Comparison of ENCODE assay signal across 9 cellular contexts in the genomic region with DNA sequence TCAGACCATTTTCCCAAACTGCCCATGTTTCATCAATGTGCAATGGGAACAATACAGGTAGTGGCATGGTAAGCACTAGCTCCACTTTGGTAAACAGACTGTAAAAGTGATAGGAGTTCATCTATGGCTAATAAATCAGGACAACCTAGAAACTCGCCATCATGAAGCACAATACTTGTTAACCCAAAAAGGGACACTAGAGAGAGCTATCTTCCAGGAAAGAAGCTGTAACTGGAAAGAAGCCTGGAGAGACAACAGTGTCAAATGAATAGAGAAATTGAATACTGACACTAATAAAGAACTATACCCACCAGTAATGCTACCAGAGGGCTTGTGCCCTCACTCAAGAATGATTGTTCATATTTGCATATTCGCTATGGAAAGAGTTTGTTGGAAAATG.
DNase-seq lines count a peak whose midpoint lies in the region; ATAC-seq and TF ChIP-seq lines count a peak whose summit lies in the region.
"Had no signal": no experiment of that assay in that cellular context is flagged by ENCODE, and none has a peak within 500 bp of the region (broad histone marks: within the 10 kb centered on the region; RNA-seq: fewer than 3 reads in every experiment).

No MANE protein-coding gene starts in this region.

- TF ChIP-seq CTCF in LNCaP clone FGC (IDR thresholded peaks at IDR 0.05; ENCODE audit: control insufficient read depth, extremely low read depth, insufficient read depth) (peak; percentile 61), mucosa of descending colon (IDR thresholded peaks at IDR 0.05) (no peak), testis (IDR thresholded peaks at IDR 0.05) (no peak)

- H3K4me3 ChIP-seq in LNCaP clone FGC (ENCODE audit: low read depth, low read length), result no peak overlapping the region
- no peak overlapping the region for H3K4me3 ChIP-seq in adipocyte (ENCODE audit: low read length)
- no peak overlapping the region for H3K4me3 ChIP-seq in mucosa of descending colon
- H3K4me3 ChIP-seq in testis, result no peak overlapping the region

- H3K27me3 ChIP-seq in adipocyte (replicated peaks; ENCODE audit: control insufficient read depth, insufficient read depth, low read length) (no peaks in the 10 kb centered on the region), testis (no peaks in the 10 kb centered on the region)

- H3K36me3 ChIP-seq in adipocyte (ENCODE audit: control insufficient read depth, insufficient read depth, low read length, severe bottlenecking), result no peaks in the 10 kb centered on the region
- H3K36me3 ChIP-seq in mucosa of descending colon (ENCODE audit: low read depth), result no peaks in the 10 kb centered on the region
- H3K36me3 ChIP-seq in testis (ENCODE audit: low read depth, missing control alignments), result no peaks in the 10 kb centered on the region

- intact Hi-C loops in mucosa of descending colon (cut with DNase I, micrococcal nuclease), result no loop called here
- intact Hi-C loops in testis (cut with DNase I; ENCODE audit: low total_unique reads), result no loop called here

- H3K9ac ChIP-seq in adipocyte (ENCODE audit: low read length), result no peak overlapping the region

- H3K9me3 ChIP-seq in adipocyte (ENCODE audit: control insufficient read depth, low read length) (no peaks in the 10 kb centered on the region), mucosa of descending colon (no peaks in the 10 kb centered on the region), testis (no peaks in the 10 kb centered on the region)

- TF ChIP-seq POLR2A in testis (IDR thresholded peaks at IDR 0.05), result no peak

- H3K27ac ChIP-seq in testis, result no peak overlapping the region

- WGBS in testis, 2 donors, result 78 to 82% methylated on average over 2 of the region's 2 CpGs

- H3K4me1 ChIP-seq in adipocyte (ENCODE audit: control insufficient read depth, insufficient read depth, low read length), result no peaks in the 10 kb centered on the region
- no peaks in the 10 kb centered on the region for H3K4me1 ChIP-seq in mucosa of descending colon (ENCODE audit: low read depth)
- H3K4me1 ChIP-seq in testis, result no peaks in the 10 kb centered on the region

- ATAC-seq in mucosa of descending colon, result no peak
- ATAC-seq in GM21390 (IDR thresholded peaks at IDR 0.05; ENCODE audit: unreplicated experiment), result no peak
- ATAC-seq: natural killer cell treated with Interleukin-12 subunit alpha and Interleukin-12 subunit beta and Interleukin-15 and Interleukin-18, amount 100 ng/mL, for 72 hours had no signal

- DNase-seq in DMS53 treated with DMSO at 0.1 percent for 48 hours (lab: John Stamatoyannopoulos, UW; ENCODE audit: unreplicated experiment) (peak; percentile 38), LNCaP clone FGC (ENCODE audit: low read depth) (peak; percentile 18), adipocyte (ENCODE audit: low read depth) (peak; percentile 55), kidney glomerular epithelial cell (lab: John Stamatoyannopoulos, UW) (peak; percentile 38), mucosa of descending colon (no peak), testis (no peak)
- DNase-seq in stimulated activated naive CD4-positive, alpha-beta T cell treated with Interleukin-2 at 50 U/mL for 16 hours (lab: John Stamatoyannopoulos, UW), result no peak

Comparison
In these comparisons a context has a peak if more than half of its experiments do, and no peak if none do; other contexts are left out.
1. DNase-seq: peak in DMS53 treated with DMSO at 0.1 percent for 48 hours (single experiment), LNCaP clone FGC (single experiment), adipocyte (single experiment) and kidney glomerular epithelial cell (single experiment); none in mucosa of descending colon (0 of 3), testis (single experiment) and stimulated activated naive CD4-positive, alpha-beta T cell treated with Interleukin-2 at 50 U/mL for 16 hours (single experiment).